ENCODE assay signal across 3 cellular contexts in genomic region chr20:63700199-63701050, GRCh38.
TF ChIP-seq lines count a peak whose summit lies in the region.

No MANE protein-coding gene starts in this region.

TF ChIP-seq in SK-N-SH, 30 proteins besides CTCF, POLR2A, EP300 and RAD21:
- TF ChIP-seq USF2 (IDR thresholded peaks at IDR 0.05; ENCODE audit: borderline replicate concordance, low read depth, low read length) (no peak), POLR2AphosphoS5 (IDR thresholded peaks at IDR 0.05; ENCODE audit: low read depth, low read length) (0 out of 2 replicates have a peak, but pooled peaks have one; percentile 2)

TF ChIP-seq in SK-N-SH treated with all-trans-retinoic acid at 6 μM for 48 hours, 23 proteins besides CTCF, POLR2A, EP300 and RAD21:
- no peak for TF ChIP-seq TCF4 (CRISPR knock-in tag; IDR thresholded peaks at IDR 0.05; ENCODE audit: borderline replicate concordance)
- no peak for TF ChIP-seq SNAI2 (CRISPR knock-in tag; IDR thresholded peaks at IDR 0.05)
- no peak for TF ChIP-seq ISL1 (CRISPR knock-in tag; IDR thresholded peaks at IDR 0.05)

TF ChIP-seq in H1, 55 proteins besides CTCF, POLR2A, EP300 and RAD21:
- TF ChIP-seq EGR1 (IDR thresholded peaks at IDR 0.05; ENCODE audit: borderline replicate concordance, low read depth, low read length): no peak
- TF ChIP-seq NANOG (IDR thresholded peaks at IDR 0.05; ENCODE audit: insufficient read depth, low read depth, low read length, poor library complexity, severe bottlenecking): no peak
- no peak for TF ChIP-seq JUN (IDR thresholded peaks at IDR 0.05; ENCODE audit: low read depth, low read length)
- TF ChIP-seq RXRA (IDR thresholded peaks at IDR 0.05; ENCODE audit: insufficient read depth, low read depth, low read length): no peak
- TF ChIP-seq BRCA1 (IDR thresholded peaks at IDR 0.05; ENCODE audit: low read depth, low read length): no peak
- no peak for TF ChIP-seq TEAD4 (IDR thresholded peaks at IDR 0.05; ENCODE audit: low read depth, low read length)
- no peak for TF ChIP-seq MAX (IDR thresholded peaks at IDR 0.05)
- no peak for TF ChIP-seq BACH1 (IDR thresholded peaks at IDR 0.05; ENCODE audit: low read length)
- no peak for TF ChIP-seq CTBP2 (IDR thresholded peaks at IDR 0.05; ENCODE audit: borderline replicate concordance, insufficient read depth, insufficient read length, low read length)
- no peak for TF ChIP-seq CHD2 (IDR thresholded peaks at IDR 0.05; ENCODE audit: low read length)
- no peak; the same call in 1 of the 2 replicates for TF ChIP-seq POLR2AphosphoS5 (IDR thresholded peaks at IDR 0.05; ENCODE audit: low read depth, low read length)
- TF ChIP-seq ZNF274 (IDR thresholded peaks at IDR 0.05; ENCODE audit: borderline replicate concordance, extremely low read depth, low read length): no peak
- TF ChIP-seq RBBP5 (IDR thresholded peaks at IDR 0.05; ENCODE audit: borderline replicate concordance, low read depth, low read length): no peak
- no peak for TF ChIP-seq TCF12 (IDR thresholded peaks at IDR 0.05; ENCODE audit: low read depth, low read length)
- no peak for TF ChIP-seq CBX5 (IDR thresholded peaks at IDR 0.05; ENCODE audit: low read depth, low read length)
- no peak for TF ChIP-seq HDAC6 (IDR thresholded peaks at IDR 0.05; ENCODE audit: low read depth, low read length)
TF ChIP-seq in H1: peak in this region for 0.
